In the genomic region with DNA sequence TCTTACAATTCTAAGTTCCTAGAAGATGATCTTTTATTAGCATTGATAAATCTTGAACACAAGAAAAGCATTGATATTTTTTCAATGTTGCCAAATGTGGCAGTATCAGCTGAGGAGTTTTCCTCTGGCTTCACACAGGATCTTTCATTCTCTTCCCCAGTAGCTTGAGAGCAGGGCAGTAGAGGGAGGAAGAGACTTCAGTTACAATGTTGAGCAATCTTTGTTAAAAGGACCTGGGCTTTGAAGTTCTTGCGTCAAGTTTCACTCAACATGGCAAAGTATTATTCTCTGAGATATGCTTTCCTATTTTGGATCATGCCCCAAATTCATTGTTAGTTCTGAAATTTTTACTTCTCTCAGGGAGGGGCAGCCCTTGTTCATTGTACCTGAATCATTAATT, we compare ENCODE assay signal across 16 cellular contexts.
"Had no signal": no experiment of that assay in that cellular context is flagged by ENCODE, and none has a peak within 500 bp of the region (broad histone marks: within the 10 kb centered on the region; RNA-seq: fewer than 3 reads in every experiment).

No MANE protein-coding gene starts in this region.

- H3K4me3 ChIP-seq: dorsolateral prefrontal cortex, esophagus muscularis mucosa, heart right ventricle, psoas muscle, thoracic aorta, uterus had no signal

- H3K36me3 ChIP-seq: esophagus muscularis mucosa, heart right ventricle, thoracic aorta, uterus had no signal

- H3K27ac ChIP-seq: dorsolateral prefrontal cortex, esophagus muscularis mucosa, heart right ventricle, psoas muscle, thoracic aorta, uterus had no signal

- ATAC-seq: activated T-cell treated with anti-CD3 and anti-CD28 coated beads, Interleukin-2, amount 50 U/mL, for 4 hours; heart right ventricle; psoas muscle had no signal

- DNase-seq: activated CD4-positive, alpha-beta T cell treated with anti-CD3 and anti-CD28 coated beads, Interleukin-2, amount 50 U/mL, for 4 hours; activated CD4-positive, CD25-positive, alpha-beta regulatory T cell treated with anti-CD3 and anti-CD28 coated beads, Interleukin-2, amount 50 U/mL, for 72 hours; activated effector memory CD4-positive, alpha-beta T cell treated with anti-CD3 and anti-CD28 coated beads, Interleukin-2, amount 50 U/mL, for 16 hours; activated T-cell treated with anti-CD3 and anti-CD28 coated beads, Interleukin-2, amount 50 U/mL, for 4 hours; anterior cingulate cortex; dorsolateral prefrontal cortex; heart right ventricle; kidney; psoas muscle; stimulated activated CD4-positive, alpha-beta T cell treated with anti-CD3 and anti-CD28 coated beads, Interleukin-4, amount 100 ng/mL, for 1 hour; uterus had no signal

- H3K4me3 Mint-ChIP-seq: activated naive CD8-positive, alpha-beta T cell; activated T-cell treated with anti-CD3 and anti-CD28 coated beads, Interleukin-2, amount 50 U/mL, for 4 hours; stimulated activated naive CD8-positive, alpha-beta T cell treated with anti-CD3 and anti-CD28 coated beads, Interleukin-15, Interleukin-2, amounts not matched to agents 100 ng/mL and 50 ng/mL, for 24 hours; T-helper 2 cell treated with Interferon-gamma antibody and Interleukin-4, amounts not matched to agents 5 μg/mL and 100 μg/mL, for 36 hours had no signal

- H3K4me1 ChIP-seq: heart right ventricle, psoas muscle, uterus had no signal

- H3K27ac Mint-ChIP-seq: activated naive CD8-positive, alpha-beta T cell; stimulated activated naive CD8-positive, alpha-beta T cell treated with anti-CD3 and anti-CD28 coated beads, Interleukin-15, Interleukin-2, amounts not matched to agents 100 ng/mL and 50 ng/mL, for 24 hours; T-helper 2 cell treated with Interferon-gamma antibody and Interleukin-4, amounts not matched to agents 5 μg/mL and 100 μg/mL, for 36 hours had no signal

- H3K27me3 ChIP-seq: dorsolateral prefrontal cortex, esophagus muscularis mucosa, heart right ventricle, uterus had no signal

- H3K27me3 Mint-ChIP-seq: activated naive CD8-positive, alpha-beta T cell; stimulated activated naive CD8-positive, alpha-beta T cell treated with anti-CD3 and anti-CD28 coated beads, Interleukin-15, Interleukin-2, amounts not matched to agents 100 ng/mL and 50 ng/mL, for 24 hours had no signal

- H3K36me3 Mint-ChIP-seq: activated naive CD8-positive, alpha-beta T cell had no signal
